In genomic region chr15:93452537-93453211, GRCh38 we compare ENCODE assay signal across 19 cellular contexts.
A peak's percentile ranks its signal among the peaks of the same experiment; 100 is the strongest.
DNase-seq lines count a peak whose midpoint lies in the region; ATAC-seq and TF ChIP-seq lines count a peak whose summit lies in the region.
"Had no signal": no experiment of that assay in that cellular context is flagged by ENCODE, and none has a peak within 500 bp of the region (broad histone marks: within the 10 kb centered on the region; RNA-seq: fewer than 3 reads in every experiment).

No MANE protein-coding gene starts in this region.

- peaks cover 3% of the 10 kb centered on the region for H3K9me3 ChIP-seq in left ventricle myocardium inferior (replicated peaks)
- no peaks in the 10 kb centered on the region for H3K9me3 ChIP-seq in gastrocnemius medialis
- H3K9me3 ChIP-seq in SK-N-SH = no peaks in the 10 kb centered on the region
- H3K9me3 ChIP-seq: BLaER1 had no signal

- in situ Hi-C loops in gastrocnemius medialis (cut with MboI; ENCODE audit: low sequenced_read_pairs in 4 of 4) = loop anchor here in 1 of 4 donors (25.0 kb wide), 2 partner anchors 365 to 640 kb away; partner anchors contain the start of gene RGMA
- in situ Hi-C loops in KBM-7 (cut with MboI; ENCODE audit: low pct_unique_long_range_greater_than_20kb, low sequenced_read_pairs) = no loop called here

- peak overlapping the region; percentile 72 for H3K27ac ChIP-seq in left ventricle myocardium inferior (replicated peaks)
- peak overlapping the region in 3 of 4 donors; percentile 26 to 58 (median 32) for H3K27ac ChIP-seq in gastrocnemius medialis
- no peak overlapping the region for H3K27ac ChIP-seq in SK-N-SH (ENCODE audit: low read depth in 2 of 2, low read length in 1 of 2)
- H3K27ac ChIP-seq: BLaER1 had no signal

- no peaks in the 10 kb centered on the region for H3K79me2 ChIP-seq in SK-N-SH (ENCODE audit: insufficient read depth)

- no peak overlapping the region for H3K9ac ChIP-seq in SK-N-SH
- H3K9ac ChIP-seq: BLaER1 had no signal

- H2AFZ ChIP-seq in SK-N-SH (ENCODE audit: low read depth) = no peak overlapping the region

- TF ChIP-seq POLR2A in gastrocnemius medialis (IDR thresholded peaks at IDR 0.05) = no peak

- H3K4me1 ChIP-seq in left ventricle myocardium inferior = peaks cover 11% of the 10 kb centered on the region
- H3K4me1 ChIP-seq in gastrocnemius medialis = peaks cover 0 to 18% of the 10 kb centered on the region in 2 donors
- H3K4me1 ChIP-seq in SK-N-SH (ENCODE audit: control insufficient read depth in 1 of 2, insufficient read depth in 2 of 2, low read depth in 1 of 2, low read length in 1 of 2) = peaks cover 0 to 13% of the 10 kb centered on the region in 2 experiments; a peak in 2 of 4 replicates
- H3K4me1 ChIP-seq: BLaER1 had no signal

- DNase-seq in MV-4-11 (lab: John Stamatoyannopoulos, UW) (peak; percentile 16), epithelial cell of esophagus (ENCODE audit: low read depth) (peak; percentile 19), left ventricle myocardium inferior (no peak), gastrocnemius medialis (no peak), SK-N-SH (no peak), KBM-7 (no peak), DMS 273 (lab: John Stamatoyannopoulos, UW; ENCODE audit: unreplicated experiment) (no peak)
- DNase-seq: Calu3; CD4-positive, alpha-beta memory T cell; DMS53; EL; NCI-H187; NCI-H2227 treated with DMSO at 0.1 percent for 48 hours; NCI-H510A treated with DMSO at 0.1 percent for 48 hours; NCI-H774; SIG-M5 had no signal

- H3K36me3 ChIP-seq in left ventricle myocardium inferior = no peaks in the 10 kb centered on the region
- no peaks in the 10 kb centered on the region for H3K36me3 ChIP-seq in gastrocnemius medialis
- no peaks in the 10 kb centered on the region for H3K36me3 ChIP-seq in SK-N-SH (replicated peaks in 1 of 2; ENCODE audit: control insufficient read depth in 1 of 2, insufficient read depth in 2 of 2, low read length in 1 of 2)
- H3K36me3 ChIP-seq: BLaER1 had no signal

- no peak for TF ChIP-seq RAD21 in SK-N-SH (IDR thresholded peaks at IDR 0.05; ENCODE audit: low read length)

- H3K9me2 ChIP-seq in SK-N-SH = no peaks in the 10 kb centered on the region

- H3K27me3 ChIP-seq in left ventricle myocardium inferior (ENCODE audit: low read depth) (no peaks in the 10 kb centered on the region), gastrocnemius medialis (no peaks in the 10 kb centered on the region), SK-N-SH (ENCODE audit: insufficient read depth) (no peaks in the 10 kb centered on the region)
- H3K27me3 ChIP-seq: BLaER1 had no signal

- ATAC-seq in gastrocnemius medialis = no peak
- no peak for ATAC-seq in HG03045 (IDR thresholded peaks at IDR 0.05; ENCODE audit: unreplicated experiment)
- ATAC-seq: GM12878 had no signal

- POLR2A ChIA-PET in SK-N-SH (lab: Yijun Ruan, JAX) = no interaction called here

- H3K4me2 ChIP-seq in SK-N-SH = no peak overlapping the region
- H3K4me2 ChIP-seq: BLaER1 had no signal

- CTCF ChIA-PET in SK-N-SH (lab: Yijun Ruan, JAX) = interaction anchor here (1.3 kb wide), 1 partner anchor 667 kb away, joined by 4 read pairs; no protein-coding TSS in a partner anchor

- H4K20me1 ChIP-seq in SK-N-SH (ENCODE audit: insufficient read depth) = no peaks in the 10 kb centered on the region
- H4K20me1 ChIP-seq: BLaER1 had no signal

- H3F3A ChIP-seq in SK-N-SH (replicated peaks; ENCODE audit: insufficient read depth) = no peaks in the 10 kb centered on the region

- H3K4me3 ChIP-seq in epithelial cell of esophagus (ENCODE audit: low read length) = no peak overlapping the region
- H3K4me3 ChIP-seq in left ventricle myocardium inferior = no peak overlapping the region
- no peak overlapping the region for H3K4me3 ChIP-seq in gastrocnemius medialis
- no peak overlapping the region for H3K4me3 ChIP-seq in SK-N-SH (ENCODE audit: low read depth in 2 of 2, low read length in 1 of 2)
- H3K4me3 ChIP-seq: BLaER1, GM12878 had no signal

- intact Hi-C loops in left ventricle myocardium inferior (cut with micrococcal nuclease) = no loop called here
- intact Hi-C loops in gastrocnemius medialis (cut with DNase I; ENCODE audit: low total_unique reads) = no loop called here

- no peak for TF ChIP-seq EP300 in SK-N-SH (IDR thresholded peaks at IDR 0.05; ENCODE audit: borderline replicate concordance in 1 of 2, low read depth in 1 of 2, low read length in 1 of 2)

- no peak for TF ChIP-seq CTCF in epithelial cell of esophagus (IDR thresholded peaks at IDR 0.05; ENCODE audit: insufficient read depth, low read depth, low read length, missing control alignments)
- TF ChIP-seq CTCF in left ventricle myocardium inferior (IDR thresholded peaks at IDR 0.05; ENCODE audit: borderline replicate concordance) = no peak
- no peak for TF ChIP-seq CTCF in gastrocnemius medialis (IDR thresholded peaks at IDR 0.05 in 4 of 5, conservative IDR thresholded peaks at IDR 0.05 in 1 of 5)
- no peak for TF ChIP-seq CTCF in SK-N-SH (IDR thresholded peaks at IDR 0.05)

TF ChIP-seq in SK-N-SH, 30 proteins besides CTCF, POLR2A, EP300 and RAD21:
- TF ChIP-seq SMC3 (IDR thresholded peaks at IDR 0.05; ENCODE audit: low read depth, low read length) (no peak), EZH2phosphoT487 (IDR thresholded peaks at IDR 0.05; ENCODE audit: borderline replicate concordance, low read depth) (no peak), GABPA (IDR thresholded peaks at IDR 0.05; ENCODE audit: low read depth) (no peak), RFX5 (IDR thresholded peaks at IDR 0.05; ENCODE audit: low read length) (no peak), NFIC (IDR thresholded peaks at IDR 0.05; ENCODE audit: borderline replicate concordance) (no peak)

Comparison
In these comparisons a context has a peak if more than half of its experiments do, and no peak if none do; other contexts are left out.
1. DNase-seq: peak in MV-4-11 (single experiment) and epithelial cell of esophagus (single experiment); none in left ventricle myocardium inferior (single experiment), gastrocnemius medialis (0 of 2), SK-N-SH (single experiment), KBM-7 (single experiment) and DMS 273 (single experiment).
2. H3K27ac ChIP-seq: peak in left ventricle myocardium inferior (single experiment) and gastrocnemius medialis (3 of 4); none in SK-N-SH (0 of 2).